Comparison of ENCODE assay signal across 1 cellular context in genomic region chr6:113970808-113971676, GRCh38.
TF ChIP-seq lines count a peak whose summit lies in the region.

Gene HDAC2 (minus strand): TSS chr6:113971148. CDS start chr6:113970908, 240 bp downstream.

TF ChIP-seq in HepG2, 621 proteins besides CTCF, POLR2A, EP300 and RAD21 (continued from another document and continues in another):
- TF ChIP-seq ATF5 (CRISPR knock-in tag; IDR thresholded peaks at IDR 0.05; ENCODE audit: low read depth) (peak; percentile 99), ZNF547 (CRISPR knock-in tag; IDR thresholded peaks at IDR 0.05) (peak; percentile 98; the same call in 1 of the 2 replicates), ZSCAN9 (CRISPR knock-in tag; IDR thresholded peaks at IDR 0.05; ENCODE audit: borderline replicate concordance) (peak; percentile 95), ZNF180 (CRISPR knock-in tag; IDR thresholded peaks at IDR 0.05; ENCODE audit: borderline replicate concordance, low read depth) (peak; percentile 66; the same call in 1 of the 2 replicates), NFKBIZ (CRISPR knock-in tag; IDR thresholded peaks at IDR 0.05) (peak; percentile 93), STAT6 (CRISPR knock-in tag; IDR thresholded peaks at IDR 0.05; ENCODE audit: borderline replicate concordance) (no peak), NR2C2 (CRISPR knock-in tag; IDR thresholded peaks at IDR 0.05; ENCODE audit: borderline replicate concordance) (peak; percentile 81), TFDP2 (CRISPR knock-in tag; IDR thresholded peaks at IDR 0.05) (peak; percentile 99), REL (CRISPR knock-in tag; conservative IDR thresholded peaks at IDR 0.05) (peak; percentile 98), GLI4 (CRISPR knock-in tag; IDR thresholded peaks at IDR 0.05; ENCODE audit: borderline replicate concordance) (no peak), ASH2L (IDR thresholded peaks at IDR 0.05; ENCODE audit: insufficient read length, low read depth, low read length) (peak; percentile 92), NFE2L2 (IDR thresholded peaks at IDR 0.05; ENCODE audit: low read length) (no peak), KDM2A (CRISPR knock-in tag; IDR thresholded peaks at IDR 0.05; ENCODE audit: borderline replicate concordance, low read depth) (peak; percentile 93), NPAS2 (CRISPR knock-in tag; IDR thresholded peaks at IDR 0.05; ENCODE audit: borderline replicate concordance) (no peak), MAFK (conservative IDR thresholded peaks at IDR 0.05 in 1 of 2, IDR thresholded peaks at IDR 0.05 in 1 of 2; ENCODE audit: low read length in 2 of 2) (no peak), ZNF816 (CRISPR knock-in tag; IDR thresholded peaks at IDR 0.05; ENCODE audit: borderline replicate concordance) (peak; percentile 90), DRAP1 (CRISPR knock-in tag; IDR thresholded peaks at IDR 0.05) (0 out of 2 replicates have a peak, but pooled peaks have one; percentile 31), ZBTB10 (CRISPR knock-in tag; IDR thresholded peaks at IDR 0.05; ENCODE audit: borderline replicate concordance) (peak; percentile 78), NFATC3 (CRISPR knock-in tag; IDR thresholded peaks at IDR 0.05) (peak; percentile 94; the same call in 1 of the 2 replicates), ZNF749 (CRISPR knock-in tag; IDR thresholded peaks at IDR 0.05; ENCODE audit: borderline replicate concordance) (peak; percentile 98), ETS1 (CRISPR knock-in tag; IDR thresholded peaks at IDR 0.05) (peak; percentile 99), HNRNPUL1 (IDR thresholded peaks at IDR 0.05; ENCODE audit: low read depth, low read length) (no peak), KAT2B (IDR thresholded peaks at IDR 0.05; ENCODE audit: borderline replicate concordance, low read depth, low read length) (no peak), ZBTB39 (CRISPR knock-in tag; IDR thresholded peaks at IDR 0.05) (0 out of 2 replicates have a peak, but pooled peaks have one; percentile 49), ZC3H4 (CRISPR knock-in tag; IDR thresholded peaks at IDR 0.05; ENCODE audit: borderline replicate concordance) (peak; percentile 70; the same call in 1 of the 2 replicates), RNF2 (conservative IDR thresholded peaks at IDR 0.05; ENCODE audit: low read depth) (peak; percentile 95), GABPB1 (CRISPR knock-in tag; IDR thresholded peaks at IDR 0.05) (peak; percentile 87), AFF4 (CRISPR knock-in tag; IDR thresholded peaks at IDR 0.05) (no peak), FOSL1 (CRISPR knock-in tag; IDR thresholded peaks at IDR 0.05; ENCODE audit: borderline replicate concordance) (no peak), YY1 (IDR thresholded peaks at IDR 0.05; ENCODE audit: insufficient read depth, insufficient replicate concordance, low read depth, low read length) (no peak), MTF1 (CRISPR knock-in tag; IDR thresholded peaks at IDR 0.05) (peak; percentile 95; the same call in 1 of the 2 replicates), RFX3 (CRISPR knock-in tag; IDR thresholded peaks at IDR 0.05) (no peak; the same call in 1 of the 2 replicates), PTBP1 (IDR thresholded peaks at IDR 0.05; ENCODE audit: low read depth, low read length, poor library complexity, severe bottlenecking) (no peak), ATF1 (CRISPR knock-in tag; IDR thresholded peaks at IDR 0.05) (no peak), USF2 (IDR thresholded peaks at IDR 0.05; ENCODE audit: low read depth, low read length) (peak; percentile 11; the same call in 1 of the 2 replicates), USF2 (CRISPR knock-in tag; IDR thresholded peaks at IDR 0.05; ENCODE audit: borderline replicate concordance) (peak; percentile 68; the same call in 1 of the 2 replicates), SIN3A (IDR thresholded peaks at IDR 0.05; ENCODE audit: borderline replicate concordance, low read depth, low read length) (peak; percentile 33; the same call in 1 of the 2 replicates), TBX2 (CRISPR knock-in tag; IDR thresholded peaks at IDR 0.05; ENCODE audit: borderline replicate concordance) (peak; percentile 82), ZFP82 (CRISPR knock-in tag; IDR thresholded peaks at IDR 0.05; ENCODE audit: borderline replicate concordance) (peak; percentile 93), PLRG1 (conservative IDR thresholded peaks at IDR 0.05) (no peak), ATF3 (CRISPR knock-in tag; IDR thresholded peaks at IDR 0.05) (peak; percentile 80; the same call in 1 of the 2 replicates), ZNF569 (CRISPR knock-in tag; IDR thresholded peaks at IDR 0.05; ENCODE audit: borderline replicate concordance) (no peak), IKZF1 (IDR thresholded peaks at IDR 0.05) (no peak)
